Comparison of ENCODE assay signal across 1 cellular context in genomic region chr5:138817241-138817640, GRCh38.
TF ChIP-seq lines count a peak whose summit lies in the region.

No MANE protein-coding gene starts in this region.

TF ChIP-seq in GM23338, 12 proteins besides CTCF, POLR2A, EP300 and RAD21 (continued from another document):
- TF ChIP-seq ETS1 (IDR thresholded peaks at IDR 0.05) (no peak), POLR2AphosphoS5 (IDR thresholded peaks at IDR 0.05; ENCODE audit: low read depth) (no peak), CREB1 (CRISPR knock-in tag; IDR thresholded peaks at IDR 0.05; ENCODE audit: low read depth) (no peak), STAT1 (IDR thresholded peaks at IDR 0.05; ENCODE audit: unreplicated experiment) (no peak), ZNF331 (CRISPR knock-in tag; IDR thresholded peaks at IDR 0.05; ENCODE audit: low read depth) (no peak), JUNB (IDR thresholded peaks at IDR 0.05; ENCODE audit: unreplicated experiment) (no peak), EZH2 (IDR thresholded peaks at IDR 0.05; ENCODE audit: low read depth, unreplicated experiment) (no peak), NANOG (IDR thresholded peaks at IDR 0.05; ENCODE audit: borderline replicate concordance) (no peak), ZNF114 (CRISPR knock-in tag; IDR thresholded peaks at IDR 0.05) (no peak), ZNF462 (CRISPR knock-in tag; IDR thresholded peaks at IDR 0.05) (no peak), EZH2phosphoT487 (IDR thresholded peaks at IDR 0.05; ENCODE audit: unreplicated experiment) (no peak)
